Comparison of ENCODE assay signal across 8 cellular contexts in the genomic region with DNA sequence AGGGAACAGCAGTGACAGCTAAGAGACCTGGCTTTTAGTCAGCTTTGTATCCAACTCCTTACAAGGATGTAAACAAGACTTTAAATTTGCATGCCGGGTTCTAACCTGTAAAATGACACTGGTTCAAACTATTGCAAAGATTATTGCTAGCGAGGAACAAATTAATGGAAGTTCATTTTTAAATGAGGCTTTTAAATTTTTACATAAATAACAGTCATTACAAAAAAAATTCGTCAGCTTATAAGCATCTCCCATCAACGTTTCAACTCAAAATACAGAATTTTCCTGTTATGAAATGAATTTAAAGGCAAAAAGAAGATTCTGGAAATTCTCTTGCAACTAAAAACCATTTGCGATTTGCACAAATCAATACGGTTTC. TPM values are rescaled to one million over a fixed set of nuclear protein-coding genes. Genes with fewer than 3 reads are reported as not detected.
DNase-seq lines count a peak whose midpoint lies in the region; ATAC-seq and TF ChIP-seq lines count a peak whose summit lies in the region.

No MANE protein-coding gene starts in this region.

- H3K4me1 ChIP-seq in SK-N-SH (ENCODE audit: control insufficient read depth in 1 of 2, insufficient read depth in 2 of 2, low read depth in 1 of 2, low read length in 1 of 2), result no peaks in the 10 kb centered on the region; a peak in 2 of 4 replicates

- H2AFZ ChIP-seq in SK-N-SH (ENCODE audit: low read depth), result peak overlapping the region; percentile 83

- H3K27ac Mint-ChIP-seq in activated CD4-positive, alpha-beta memory T cell treated with anti-CD3 and anti-CD28 coated beads for 36 hours, result peak overlapping the region; percentile 66
- no peak overlapping the region for H3K27ac Mint-ChIP-seq in stimulated activated naive B cell treated with anti-CD40 and anti-IgM and Interleukin-4, amounts not matched to agents 10 μg/mL and 1 μg/mL and 100 μg/mL, for 72 hours

- H3K4me1 Mint-ChIP-seq in activated CD4-positive, alpha-beta memory T cell treated with anti-CD3 and anti-CD28 coated beads for 36 hours (ENCODE audit: low read depth), result peaks cover 17% of the 10 kb centered on the region
- H3K4me1 Mint-ChIP-seq in stimulated activated naive B cell treated with anti-CD40 and anti-IgM and Interleukin-4, amounts not matched to agents 10 μg/mL and 1 μg/mL and 100 μg/mL, for 72 hours, result peaks cover 3 to 11% of the 10 kb centered on the region in 2 donors

- H3K9ac ChIP-seq in SK-N-SH, result peak overlapping the region; percentile 90

- H3K27me3 Mint-ChIP-seq in activated CD4-positive, alpha-beta memory T cell treated with anti-CD3 and anti-CD28 coated beads for 36 hours, result no peaks in the 10 kb centered on the region
- H3K27me3 Mint-ChIP-seq in stimulated activated naive B cell treated with anti-CD40 and anti-IgM and Interleukin-4, amounts not matched to agents 10 μg/mL and 1 μg/mL and 100 μg/mL, for 72 hours, result no peaks in the 10 kb centered on the region

- H3K4me2 ChIP-seq in SK-N-SH, result peak overlapping the region; percentile 85

- no peak for TF ChIP-seq RAD21 in SK-N-SH (IDR thresholded peaks at IDR 0.05; ENCODE audit: low read length)

- POLR2A ChIA-PET in SK-N-SH (lab: Yijun Ruan, JAX), result interaction anchor here (1.3 kb wide), 1 partner anchor 50 kb away, joined by 3 read pairs; a partner anchor contains a TSS
- POLR2A ChIA-PET in activated CD4-positive, alpha-beta memory T cell treated with anti-CD3 and anti-CD28 coated beads for 36 hours (lab: Charles Lee), result interaction anchor here (4.4 kb wide), 1 partner anchor 50 kb away, joined by 23 read pairs; a partner anchor contains a TSS

- H3K4me3 ChIP-seq in SK-N-SH (ENCODE audit: low read depth in 2 of 2, low read length in 1 of 2) (peak overlapping the region; percentile 86 to 87), iPS-11a (ENCODE audit: low read depth, low read length) (peak overlapping the region; percentile 90)

- peak overlapping the region in 1 of 2 experiments; percentile 75; a peak in 3 of 4 replicates for H3K27ac ChIP-seq in SK-N-SH (ENCODE audit: low read depth in 2 of 2, low read length in 1 of 2)

- H3K9me3 Mint-ChIP-seq in activated CD4-positive, alpha-beta memory T cell treated with anti-CD3 and anti-CD28 coated beads for 36 hours, result no peaks in the 10 kb centered on the region
- no peaks in the 10 kb centered on the region for H3K9me3 Mint-ChIP-seq in stimulated activated naive B cell treated with anti-CD40 and anti-IgM and Interleukin-4, amounts not matched to agents 10 μg/mL and 1 μg/mL and 100 μg/mL, for 72 hours

- H3F3A ChIP-seq in SK-N-SH (replicated peaks; ENCODE audit: insufficient read depth), result peaks cover 9% of the 10 kb centered on the region

- H4K20me1 ChIP-seq in SK-N-SH (ENCODE audit: insufficient read depth), result no peaks in the 10 kb centered on the region

- 10% methylated on average over 6 of the region's 6 CpGs for WGBS in SK-N-SH (ENCODE audit: low lambda C conversion rate)

- H3K9me3 ChIP-seq in SK-N-SH, result no peaks in the 10 kb centered on the region

- no peak for TF ChIP-seq CTCF in SK-N-SH (IDR thresholded peaks at IDR 0.05)

- intact Hi-C loops in activated CD4-positive, alpha-beta memory T cell treated with anti-CD3 and anti-CD28 coated beads for 36 hours (cut with micrococcal nuclease), result loop anchor here (1.0 to 10.0 kb wide), 5 partner anchors 49 to 497 kb away; a partner anchor contains a TSS

- peak overlapping the region; percentile 87 for H3K4me3 Mint-ChIP-seq in activated CD4-positive, alpha-beta memory T cell treated with anti-CD3 and anti-CD28 coated beads for 36 hours
- H3K4me3 Mint-ChIP-seq in stimulated activated naive B cell treated with anti-CD40 and anti-IgM and Interleukin-4, amounts not matched to agents 10 μg/mL and 1 μg/mL and 100 μg/mL, for 72 hours, result peak overlapping the region; percentile 91 to 98

- DNase-seq in SK-N-SH, result no peak
- no peak for DNase-seq in activated CD4-positive, alpha-beta memory T cell treated with anti-CD3 and anti-CD28 coated beads for 36 hours
- no peak for DNase-seq in stimulated activated naive B cell treated with anti-CD40 and anti-IgM and Interleukin-4, amounts not matched to agents 10 μg/mL and 1 μg/mL and 100 μg/mL, for 72 hours
- no peak for DNase-seq in middle frontal gyrus (ENCODE audit: extremely low spot score, low spot score)
- DNase-seq in midbrain (lab: John Stamatoyannopoulos, UW), result no peak
- DNase-seq in T1000 (lab: John Stamatoyannopoulos, UW), result no peak

- peaks cover 26% of the 10 kb centered on the region for H3K79me2 ChIP-seq in SK-N-SH (ENCODE audit: insufficient read depth)

- CTCF ChIA-PET in SK-N-SH (lab: Yijun Ruan, JAX), result interaction anchor here (1.1 to 5.9 kb wide), 2 partner anchors 50 to 182 kb away, joined by 3 to 62 read pairs; a partner anchor contains a TSS
- CTCF ChIA-PET in activated CD4-positive, alpha-beta memory T cell treated with anti-CD3 and anti-CD28 coated beads for 36 hours (lab: Charles Lee), result interaction anchor here (4.2 kb wide), 1 partner anchor 182 kb away, joined by 113 read pairs; no protein-coding TSS in a partner anchor

- H3K36me3 ChIP-seq in SK-N-SH (replicated peaks in 1 of 2; ENCODE audit: control insufficient read depth in 1 of 2, insufficient read depth in 2 of 2, low read length in 1 of 2), result peaks cover 8 to 19% of the 10 kb centered on the region in 2 experiments

- H3K9me2 ChIP-seq in SK-N-SH, result no peaks in the 10 kb centered on the region

- H3K27me3 ChIP-seq in SK-N-SH (ENCODE audit: insufficient read depth), result no peaks in the 10 kb centered on the region

- no peak for ATAC-seq in SK-N-SH treated with all-trans-retinoic acid at 6 μM for 48 hours
- no peak for ATAC-seq in stimulated activated naive B cell treated with anti-CD40 and anti-IgM and Interleukin-4, amounts not matched to agents 10 μg/mL and 1 μg/mL and 100 μg/mL, for 72 hours (replicated peaks)

- TF ChIP-seq EP300 in SK-N-SH (IDR thresholded peaks at IDR 0.05; ENCODE audit: borderline replicate concordance in 1 of 2, low read depth in 1 of 2, low read length in 1 of 2), result no peak

- H3K36me3 Mint-ChIP-seq in activated CD4-positive, alpha-beta memory T cell treated with anti-CD3 and anti-CD28 coated beads for 36 hours, result peaks cover 7% of the 10 kb centered on the region
- no peaks in the 10 kb centered on the region for H3K36me3 Mint-ChIP-seq in stimulated activated naive B cell treated with anti-CD40 and anti-IgM and Interleukin-4, amounts not matched to agents 10 μg/mL and 1 μg/mL and 100 μg/mL, for 72 hours

TF ChIP-seq in SK-N-SH, 30 proteins besides CTCF, POLR2A, EP300 and RAD21:
- TF ChIP-seq RFX5 (IDR thresholded peaks at IDR 0.05; ENCODE audit: low read length) (no peak), TAF1 (IDR thresholded peaks at IDR 0.05; ENCODE audit: borderline replicate concordance, low read depth, low read length) (no peak), FOSL2 (IDR thresholded peaks at IDR 0.05; ENCODE audit: borderline replicate concordance, low read depth) (no peak), ELF1 (IDR thresholded peaks at IDR 0.05) (no peak), TEAD4 (IDR thresholded peaks at IDR 0.05; ENCODE audit: borderline replicate concordance, insufficient read depth) (no peak)
- TF ChIP-seq, protein P1, sequence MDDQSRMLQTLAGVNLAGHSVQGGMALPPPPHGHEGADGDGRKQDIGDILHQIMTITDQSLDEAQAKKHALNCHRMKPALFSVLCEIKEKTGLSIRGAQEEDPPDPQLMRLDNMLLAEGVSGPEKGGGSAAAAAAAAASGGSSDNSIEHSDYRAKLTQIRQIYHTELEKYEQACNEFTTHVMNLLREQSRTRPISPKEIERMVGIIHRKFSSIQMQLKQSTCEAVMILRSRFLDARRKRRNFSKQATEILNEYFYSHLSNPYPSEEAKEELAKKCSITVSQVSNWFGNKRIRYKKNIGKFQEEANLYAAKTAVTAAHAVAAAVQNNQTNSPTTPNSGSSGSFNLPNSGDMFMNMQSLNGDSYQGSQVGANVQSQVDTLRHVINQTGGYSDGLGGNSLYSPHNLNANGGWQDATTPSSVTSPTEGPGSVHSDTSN (IDR thresholded peaks at IDR 0.05), result no peak

TF ChIP-seq in SK-N-SH treated with all-trans-retinoic acid at 6 μM for 48 hours, 23 proteins besides CTCF, POLR2A, EP300 and RAD21 (continues in another document):
- TF ChIP-seq, protein P2, sequence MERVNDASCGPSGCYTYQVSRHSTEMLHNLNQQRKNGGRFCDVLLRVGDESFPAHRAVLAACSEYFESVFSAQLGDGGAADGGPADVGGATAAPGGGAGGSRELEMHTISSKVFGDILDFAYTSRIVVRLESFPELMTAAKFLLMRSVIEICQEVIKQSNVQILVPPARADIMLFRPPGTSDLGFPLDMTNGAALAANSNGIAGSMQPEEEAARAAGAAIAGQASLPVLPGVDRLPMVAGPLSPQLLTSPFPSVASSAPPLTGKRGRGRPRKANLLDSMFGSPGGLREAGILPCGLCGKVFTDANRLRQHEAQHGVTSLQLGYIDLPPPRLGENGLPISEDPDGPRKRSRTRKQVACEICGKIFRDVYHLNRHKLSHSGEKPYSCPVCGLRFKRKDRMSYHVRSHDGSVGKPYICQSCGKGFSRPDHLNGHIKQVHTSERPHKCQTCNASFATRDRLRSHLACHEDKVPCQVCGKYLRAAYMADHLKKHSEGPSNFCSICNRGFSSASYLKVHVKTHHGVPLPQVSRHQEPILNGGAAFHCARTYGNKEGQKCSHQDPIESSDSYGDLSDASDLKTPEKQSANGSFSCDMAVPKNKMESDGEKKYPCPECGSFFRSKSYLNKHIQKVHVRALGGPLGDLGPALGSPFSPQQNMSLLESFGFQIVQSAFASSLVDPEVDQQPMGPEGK (CRISPR knock-in tag; IDR thresholded peaks at IDR 0.05; ENCODE audit: borderline replicate concordance), result no peak
- TF ChIP-seq, protein P3, sequence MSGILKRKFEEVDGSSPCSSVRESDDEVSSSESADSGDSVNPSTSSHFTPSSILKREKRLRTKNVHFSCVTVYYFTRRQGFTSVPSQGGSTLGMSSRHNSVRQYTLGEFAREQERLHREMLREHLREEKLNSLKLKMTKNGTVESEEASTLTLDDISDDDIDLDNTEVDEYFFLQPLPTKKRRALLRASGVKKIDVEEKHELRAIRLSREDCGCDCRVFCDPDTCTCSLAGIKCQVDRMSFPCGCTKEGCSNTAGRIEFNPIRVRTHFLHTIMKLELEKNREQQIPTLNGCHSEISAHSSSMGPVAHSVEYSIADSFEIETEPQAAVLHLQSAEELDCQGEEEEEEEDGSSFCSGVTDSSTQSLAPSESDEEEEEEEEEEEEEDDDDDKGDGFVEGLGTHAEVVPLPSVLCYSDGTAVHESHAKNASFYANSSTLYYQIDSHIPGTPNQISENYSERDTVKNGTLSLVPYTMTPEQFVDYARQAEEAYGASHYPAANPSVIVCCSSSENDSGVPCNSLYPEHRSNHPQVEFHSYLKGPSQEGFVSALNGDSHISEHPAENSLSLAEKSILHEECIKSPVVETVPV (CRISPR knock-in tag; IDR thresholded peaks at IDR 0.05), result no peak

RNA-seq across cellular contexts. Expression of a gene that starts 0.7 kb away (rescaled TPM):
- polyA plus RNA-seq in SK-N-SH (2012; rRNA removed), result 1.2 and 1.4 TPM in 2 replicates
- 1.9 and 2.3 TPM in 2 replicates for polyA plus RNA-seq in SK-N-SH (2012; cell fraction: cytosol; rRNA removed)
- polyA plus RNA-seq in SK-N-SH (2012; cell fraction: nucleus; rRNA removed), result 0.80 and 2.0 TPM in 2 replicates
- 10 to 100 TPM; 15.7 to 17.1 TPM for total RNA-seq in activated CD4-positive, alpha-beta memory T cell treated with anti-CD3 and anti-CD28 coated beads for 36 hours

RNA-seq across cellular contexts. Expression of a gene that starts 49.8 kb away (rescaled TPM):
- 8.9 and 13.5 TPM in 2 replicates for polyA plus RNA-seq in SK-N-SH (2012; rRNA removed)
- polyA plus RNA-seq in SK-N-SH (2012; cell fraction: cytosol; rRNA removed), result 15.0 and 16.1 TPM in 2 replicates
- 6.3 and 15.9 TPM in 2 replicates for polyA plus RNA-seq in SK-N-SH (2012; cell fraction: nucleus; rRNA removed)
- total RNA-seq in activated CD4-positive, alpha-beta memory T cell treated with anti-CD3 and anti-CD28 coated beads for 36 hours, result 10 to 100 TPM; 19.4 to 23.4 TPM
